Comparison of ENCODE assay signal across 10 cellular contexts in the genomic region with DNA sequence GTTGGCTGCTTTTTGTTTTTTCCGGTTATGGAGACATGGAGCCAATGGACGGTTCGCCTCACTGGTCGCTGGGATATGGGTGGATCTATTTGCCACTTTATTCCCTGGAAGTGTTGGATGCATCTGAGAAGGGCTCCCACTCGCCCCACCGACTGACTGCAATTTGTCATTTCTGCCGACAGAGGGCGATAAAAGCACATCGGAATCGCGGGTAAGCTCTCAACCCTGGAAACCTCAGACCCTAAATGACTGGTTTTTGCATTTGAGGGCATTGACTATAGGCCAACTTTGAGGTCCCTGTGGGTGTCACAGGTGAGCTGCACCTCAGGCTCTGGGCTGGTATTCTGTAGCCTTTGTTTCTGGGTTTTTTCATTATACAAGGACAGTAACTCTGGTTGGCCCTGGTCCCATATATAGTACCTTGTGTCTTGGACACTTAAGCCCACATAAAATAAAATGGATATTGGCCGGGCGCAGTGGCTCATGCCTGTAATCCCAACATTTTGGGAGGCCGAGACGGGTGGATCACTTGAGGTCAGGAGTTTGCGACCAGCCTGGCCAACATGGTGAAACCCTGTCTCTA. TPM values are rescaled to one million over a fixed set of nuclear protein-coding genes. Genes with fewer than 3 reads are reported as not detected.
DNase-seq lines count a peak whose midpoint lies in the region; ATAC-seq and TF ChIP-seq lines count a peak whose summit lies in the region.
"Had no signal": no experiment of that assay in that cellular context is flagged by ENCODE, and none has a peak within 500 bp of the region (broad histone marks: within the 10 kb centered on the region; RNA-seq: fewer than 3 reads in every experiment).

No MANE protein-coding gene starts in this region.

- H3K4me1 ChIP-seq in RWPE2 (ENCODE audit: insufficient read depth, poor library complexity, severe bottlenecking) = peaks cover 4% of the 10 kb centered on the region

- DNase-seq in D341Med (ENCODE audit: low spot score) (peak; percentile 72), HT1080 (ENCODE audit: low read depth) (peak; percentile 74), RWPE2 (ENCODE audit: low spot score) (no peak), left cardiac atrium (peak; percentile 32), retinal pigment epithelial cell (ENCODE audit: low read depth) (no peak)
- DNase-seq in activated naive CD8-positive, alpha-beta T cell treated with anti-CD3 and anti-CD28 coated beads for 36 hours = peak; percentile 39

- H3K9me3 Mint-ChIP-seq in activated naive CD8-positive, alpha-beta T cell treated with anti-CD3 and anti-CD28 coated beads for 36 hours = no peaks in the 10 kb centered on the region
- H3K9me3 Mint-ChIP-seq: stimulated activated naive CD8-positive, alpha-beta T cell treated with anti-CD3 and anti-CD28 coated beads, Interleukin-15, Interleukin-2, amounts not matched to agents 100 ng/mL and 50 ng/mL, for 24 hours had no signal

- ATAC-seq in RWPE2 (ENCODE audit: low read depth) = peak; percentile 15; the same call in 1 of the 3 replicates
- ATAC-seq in left cardiac atrium = peak in 1 of 2 donors; percentile 12
- ATAC-seq in HG03521 (IDR thresholded peaks at IDR 0.05; ENCODE audit: unreplicated experiment) = no peak
- ATAC-seq in HG03571 (IDR thresholded peaks at IDR 0.05; ENCODE audit: unreplicated experiment) = no peak

- H3K36me3 ChIP-seq in RWPE2 (ENCODE audit: low read depth) = no peaks in the 10 kb centered on the region
- H3K36me3 ChIP-seq: SJSA1 had no signal

- intact Hi-C loops in left cardiac atrium (cut with DNase I) = no loop called here

- H3K27ac ChIP-seq in RWPE2 (ENCODE audit: poor library complexity, severe bottlenecking) = no peak overlapping the region
- H3K27ac ChIP-seq: SJSA1 had no signal

- H3K4me3 Mint-ChIP-seq in activated naive CD8-positive, alpha-beta T cell treated with anti-CD3 and anti-CD28 coated beads for 36 hours = no peak overlapping the region
- H3K4me3 Mint-ChIP-seq: stimulated activated naive CD8-positive, alpha-beta T cell treated with anti-CD3 and anti-CD28 coated beads, Interleukin-15, Interleukin-2, amounts not matched to agents 100 ng/mL and 50 ng/mL, for 24 hours had no signal

- H3K4me3 ChIP-seq in RWPE2 (ENCODE audit: severe bottlenecking) = no peak overlapping the region
- no peak overlapping the region for H3K4me3 ChIP-seq in retinal pigment epithelial cell (ENCODE audit: low read length)
- H3K4me3 ChIP-seq: SJSA1 had no signal

- H3K27ac Mint-ChIP-seq in activated naive CD8-positive, alpha-beta T cell treated with anti-CD3 and anti-CD28 coated beads for 36 hours = no peak overlapping the region
- H3K27ac Mint-ChIP-seq: stimulated activated naive CD8-positive, alpha-beta T cell treated with anti-CD3 and anti-CD28 coated beads, Interleukin-15, Interleukin-2, amounts not matched to agents 100 ng/mL and 50 ng/mL, for 24 hours had no signal

- H3K4me1 Mint-ChIP-seq in activated naive CD8-positive, alpha-beta T cell treated with anti-CD3 and anti-CD28 coated beads for 36 hours = peaks cover 11% of the 10 kb centered on the region

- H3K27me3 ChIP-seq in RWPE2 (ENCODE audit: insufficient read depth, poor library complexity, severe bottlenecking) = no peaks in the 10 kb centered on the region
- H3K27me3 ChIP-seq: SJSA1 had no signal

- no peaks in the 10 kb centered on the region for H3K36me3 Mint-ChIP-seq in activated naive CD8-positive, alpha-beta T cell treated with anti-CD3 and anti-CD28 coated beads for 36 hours

- TF ChIP-seq CTCF in RWPE2 (IDR thresholded peaks at IDR 0.05; ENCODE audit: poor library complexity, severe bottlenecking) (peak; percentile 80), retinal pigment epithelial cell (conservative IDR thresholded peaks at IDR 0.05; ENCODE audit: low read depth, low read length) (peak; percentile 88)

- no peaks in the 10 kb centered on the region for H3K9me3 ChIP-seq in RWPE2 (ENCODE audit: severe bottlenecking)
- H3K9me3 ChIP-seq: SJSA1 had no signal

- H3K27me3 Mint-ChIP-seq in activated naive CD8-positive, alpha-beta T cell treated with anti-CD3 and anti-CD28 coated beads for 36 hours = peaks cover 9% of the 10 kb centered on the region

RNA-seq across cellular contexts. Expression of a gene that starts 11.9 kb away (rescaled TPM):
- total RNA-seq in HT1080 (2014; rRNA removed; shearing (Covaris generic)) = not detected in 2 replicates
- polyA plus RNA-seq in HT1080 (2015; cell fraction: cytosol; rRNA removed) = not detected in 2 replicates
- not detected in 2 replicates for polyA plus RNA-seq in HT1080 (2015; cell fraction: nucleus; rRNA removed)
- total RNA-seq in activated naive CD8-positive, alpha-beta T cell treated with anti-CD3 and anti-CD28 coated beads for 36 hours = not detected
- total RNA-seq in left cardiac atrium = not detected
- total RNA-seq: SJSA1 had no signal

Comparison
In these comparisons a context has a peak if more than half of its experiments do, and no peak if none do; other contexts are left out.
1. DNase-seq: peak in D341Med (single experiment), HT1080 (single experiment), activated naive CD8-positive, alpha-beta T cell treated with anti-CD3 and anti-CD28 coated beads for 36 hours (single experiment) and left cardiac atrium (single experiment); none in RWPE2 (single experiment) and retinal pigment epithelial cell (single experiment).